Comparison of ENCODE assay signal across 1 cellular context in genomic region chr1:75932304-75932703, GRCh38.
TF ChIP-seq lines count a peak whose summit lies in the region.

Gene ASB17, minus strand, starts transcription at chr1:75932404. Its CDS starts 113 bp downstream, at chr1:75932291.

TF ChIP-seq in GM23338, 12 proteins besides CTCF, POLR2A, EP300 and RAD21 (continued from another document):
- no peak for TF ChIP-seq ZNF462 (CRISPR knock-in tag; IDR thresholded peaks at IDR 0.05)
- no peak for TF ChIP-seq EZH2 (IDR thresholded peaks at IDR 0.05; ENCODE audit: low read depth, unreplicated experiment)
- no peak for TF ChIP-seq ETS1 (IDR thresholded peaks at IDR 0.05)
- no peak for TF ChIP-seq EZH2phosphoT487 (IDR thresholded peaks at IDR 0.05; ENCODE audit: unreplicated experiment)
- TF ChIP-seq ZNF331 (CRISPR knock-in tag; IDR thresholded peaks at IDR 0.05; ENCODE audit: low read depth) = no peak
- no peak for TF ChIP-seq STAT1 (IDR thresholded peaks at IDR 0.05; ENCODE audit: unreplicated experiment)
- no peak for TF ChIP-seq REST (IDR thresholded peaks at IDR 0.05; ENCODE audit: unreplicated experiment)
- no peak for TF ChIP-seq CREB1 (CRISPR knock-in tag; IDR thresholded peaks at IDR 0.05; ENCODE audit: low read depth)
- TF ChIP-seq NANOG (IDR thresholded peaks at IDR 0.05; ENCODE audit: borderline replicate concordance) = no peak
